ENCODE assay signal across 10 cellular contexts in the genomic region with DNA sequence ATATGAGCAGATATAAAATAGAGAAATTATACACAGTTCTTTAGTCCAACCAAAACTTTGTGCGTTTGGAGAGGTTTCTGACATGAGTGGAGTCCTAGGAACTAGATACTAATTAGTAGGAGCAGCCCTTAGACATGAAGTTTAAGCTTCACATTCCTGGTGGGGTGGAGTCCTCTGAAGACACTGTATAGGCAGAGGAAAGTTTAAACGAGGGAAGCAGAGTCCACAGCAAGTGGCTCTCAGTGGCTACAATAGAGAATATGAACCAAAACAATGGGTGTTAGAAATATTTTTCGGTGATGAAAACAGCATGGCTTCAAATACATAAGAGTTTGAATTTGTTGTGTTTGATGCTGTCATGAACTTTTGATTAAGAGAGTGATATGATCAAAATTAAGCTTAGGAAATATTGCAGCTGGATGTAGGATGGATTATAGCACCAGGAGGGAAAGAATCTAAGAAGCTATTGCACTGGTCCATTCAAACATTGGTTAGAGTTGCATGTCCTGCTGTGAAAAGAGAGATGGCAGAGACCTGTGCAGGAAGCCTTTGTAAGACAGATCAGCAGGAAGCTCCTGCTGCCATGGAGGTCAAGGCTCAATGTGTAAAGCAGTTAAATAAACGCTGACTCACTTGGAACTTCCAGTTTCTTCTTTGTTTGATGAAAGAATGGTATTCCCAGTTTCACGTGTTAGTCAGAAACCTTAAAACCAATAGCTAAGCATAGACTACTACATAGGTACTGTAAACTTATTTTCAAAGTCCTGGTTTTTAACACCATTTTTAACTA.
A peak's percentile ranks its signal among the peaks of the same experiment; 100 is the strongest.
DNase-seq lines count a peak whose midpoint lies in the region; ATAC-seq and TF ChIP-seq lines count a peak whose summit lies in the region.
"Had no signal": no experiment of that assay in that cellular context is flagged by ENCODE, and none has a peak within 500 bp of the region (broad histone marks: within the 10 kb centered on the region; RNA-seq: fewer than 3 reads in every experiment).

No MANE protein-coding gene starts in this region.

- H3K27ac ChIP-seq in CD8-positive, alpha-beta T cell (ENCODE audit: low read depth, low read length), result no peak overlapping the region
- no peak overlapping the region for H3K27ac ChIP-seq in left ventricle myocardium inferior (replicated peaks)

- H3K4me1 ChIP-seq in CD8-positive, alpha-beta T cell (ENCODE audit: insufficient read depth, low read length), result no peaks in the 10 kb centered on the region
- H3K4me1 ChIP-seq in left ventricle myocardium inferior, result no peaks in the 10 kb centered on the region

- no peak for TF ChIP-seq CTCF in CD8-positive, alpha-beta T cell (IDR thresholded peaks at IDR 0.05)
- TF ChIP-seq CTCF in astrocyte of the spinal cord (IDR thresholded peaks at IDR 0.05; ENCODE audit: low read depth, low read length) (no peak), kidney epithelial cell (IDR thresholded peaks at IDR 0.05; ENCODE audit: insufficient read depth, low read length, poor library complexity, severe bottlenecking) (no peak), left ventricle myocardium inferior (IDR thresholded peaks at IDR 0.05; ENCODE audit: borderline replicate concordance) (no peak)

- peaks cover 55% of the 10 kb centered on the region for H3K36me3 Mint-ChIP-seq in CD8-positive, alpha-beta T cell

- H3K4me1 Mint-ChIP-seq in CD8-positive, alpha-beta T cell (ENCODE audit: low read depth), result no peaks in the 10 kb centered on the region
- H3K4me1 Mint-ChIP-seq: activated T-helper 17 cell treated with anti-CD3 and anti-CD28 coated beads, Interleukin-2, amount 50 U/mL, for 72 hours; nephron had no signal

- H3K27me3 ChIP-seq in CD8-positive, alpha-beta T cell (ENCODE audit: insufficient read depth, low read length), result no peaks in the 10 kb centered on the region
- no peaks in the 10 kb centered on the region for H3K27me3 ChIP-seq in kidney epithelial cell (ENCODE audit: control insufficient read depth, insufficient read depth, low read length)
- no peaks in the 10 kb centered on the region for H3K27me3 ChIP-seq in left ventricle myocardium inferior (ENCODE audit: low read depth)

- CTCF ChIA-PET in CD8-positive, alpha-beta T cell (lab: Charles Lee), result no interaction called here

- ATAC-seq in CD8-positive, alpha-beta T cell, result no peak
- no peak for ATAC-seq in HG03439 (IDR thresholded peaks at IDR 0.05; ENCODE audit: unreplicated experiment)
- ATAC-seq in GM21723 (IDR thresholded peaks at IDR 0.05; ENCODE audit: unreplicated experiment), result no peak
- ATAC-seq: activated T-helper 17 cell treated with anti-CD3 and anti-CD28 coated beads, Interleukin-2, amount 50 U/mL, for 72 hours had no signal

- H3K27ac Mint-ChIP-seq in CD8-positive, alpha-beta T cell, result peak overlapping the region; percentile 29
- H3K27ac Mint-ChIP-seq: activated T-helper 17 cell treated with anti-CD3 and anti-CD28 coated beads, Interleukin-2, amount 50 U/mL, for 72 hours; nephron had no signal

- no peak overlapping the region for H3K4me3 Mint-ChIP-seq in CD8-positive, alpha-beta T cell
- H3K4me3 Mint-ChIP-seq: activated T-helper 17 cell treated with anti-CD3 and anti-CD28 coated beads, Interleukin-2, amount 50 U/mL, for 72 hours; nephron had no signal

- POLR2A ChIA-PET in CD8-positive, alpha-beta T cell (lab: Charles Lee), result no interaction called here

- no peaks in the 10 kb centered on the region for H3K9me3 Mint-ChIP-seq in CD8-positive, alpha-beta T cell
- H3K9me3 Mint-ChIP-seq: activated T-helper 17 cell treated with anti-CD3 and anti-CD28 coated beads, Interleukin-2, amount 50 U/mL, for 72 hours had no signal

- H3K36me3 ChIP-seq in CD8-positive, alpha-beta T cell (ENCODE audit: insufficient read depth, low read length), result peaks cover 11% of the 10 kb centered on the region
- H3K36me3 ChIP-seq in kidney epithelial cell (ENCODE audit: control insufficient read depth, insufficient read depth, low read length) (no peaks in the 10 kb centered on the region), left ventricle myocardium inferior (peaks cover 48% of the 10 kb centered on the region)

- no peaks in the 10 kb centered on the region for H3K9me3 ChIP-seq in CD8-positive, alpha-beta T cell (ENCODE audit: low read length)
- no peaks in the 10 kb centered on the region for H3K9me3 ChIP-seq in left ventricle myocardium inferior (replicated peaks)

- no peaks in the 10 kb centered on the region for H3K27me3 Mint-ChIP-seq in CD8-positive, alpha-beta T cell (ENCODE audit: low read depth)
- H3K27me3 Mint-ChIP-seq: activated T-helper 17 cell treated with anti-CD3 and anti-CD28 coated beads, Interleukin-2, amount 50 U/mL, for 72 hours had no signal

- intact Hi-C loops in CD8-positive, alpha-beta T cell (cut with DNase I, micrococcal nuclease), result no loop called here
- intact Hi-C loops in left ventricle myocardium inferior (cut with micrococcal nuclease), result no loop called here

- H3K4me3 ChIP-seq in CD8-positive, alpha-beta T cell (ENCODE audit: low read depth, low read length), result no peak overlapping the region
- H3K4me3 ChIP-seq in astrocyte of the spinal cord (ENCODE audit: low read depth, low read length) (no peak overlapping the region), kidney epithelial cell (ENCODE audit: low read depth, low read length) (no peak overlapping the region), left ventricle myocardium inferior (no peak overlapping the region)

- in situ Hi-C loops in KBM-7 (cut with MboI; ENCODE audit: low pct_unique_long_range_greater_than_20kb, low sequenced_read_pairs), result no loop called here
- in situ Hi-C loops in astrocyte of the spinal cord (cut with HindIII; ENCODE audit: low sequenced_read_pairs), result no loop called here

- no peak for DNase-seq in CD8-positive, alpha-beta T cell
- DNase-seq in KBM-7 (peak; percentile 29), astrocyte of the spinal cord (ENCODE audit: low read depth, low spot score) (peak; percentile 92), kidney epithelial cell (ENCODE audit: low read depth) (peak; percentile 61), T1000 (lab: John Stamatoyannopoulos, UW) (no peak), left ventricle myocardium inferior (no peak)

Comparison
In these comparisons a context has a peak if more than half of its experiments do, and no peak if none do; other contexts are left out.
1. DNase-seq: peak in KBM-7 (single experiment), astrocyte of the spinal cord (single experiment) and kidney epithelial cell (single experiment); none in CD8-positive, alpha-beta T cell (0 of 7), T1000 (single experiment) and left ventricle myocardium inferior (single experiment).